In the genomic region with DNA sequence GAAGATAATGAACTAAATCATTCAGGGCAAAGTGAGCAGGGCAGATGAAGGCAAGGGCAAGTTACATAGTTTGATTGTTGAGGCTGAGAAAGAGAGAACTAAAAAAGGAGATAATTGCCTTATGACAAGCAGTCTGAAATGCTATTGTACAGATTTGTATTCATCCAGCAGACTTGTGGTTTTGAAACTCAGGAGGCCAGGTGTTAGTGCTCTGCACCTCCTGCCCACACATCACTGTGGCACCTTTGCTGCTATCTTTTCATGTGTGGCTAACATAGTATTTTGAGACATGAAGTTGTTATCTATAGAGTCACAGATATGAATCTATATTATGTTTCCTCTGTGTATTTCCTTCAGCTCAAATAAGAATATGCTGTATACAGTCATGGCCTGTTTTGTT, we compare ENCODE assay signal across 12 cellular contexts. TPM values are rescaled to one million over a fixed set of nuclear protein-coding genes. Genes with fewer than 3 reads are reported as not detected.
A peak's percentile ranks its signal among the peaks of the same experiment; 100 is the strongest.
DNase-seq lines count a peak whose midpoint lies in the region; ATAC-seq lines count a peak whose summit lies in the region.
"Had no signal": no experiment of that assay in that cellular context is flagged by ENCODE, and none has a peak within 500 bp of the region (broad histone marks: within the 10 kb centered on the region; RNA-seq: fewer than 3 reads in every experiment).

No MANE protein-coding gene starts in this region.

- peaks cover 5% of the 10 kb centered on the region for H3K9me3 Mint-ChIP-seq in activated CD4-positive, alpha-beta T cell treated with anti-CD3 and anti-CD28 coated beads for 36 hours (ENCODE audit: low read depth)

- no peaks in the 10 kb centered on the region for H3K27me3 Mint-ChIP-seq in activated CD4-positive, alpha-beta T cell treated with anti-CD3 and anti-CD28 coated beads for 36 hours
- H3K27me3 Mint-ChIP-seq: memory B cell had no signal

- CTCF ChIA-PET in activated CD4-positive, alpha-beta T cell treated with anti-CD3 and anti-CD28 coated beads for 36 hours (lab: Charles Lee) = no interaction called here

- no peak overlapping the region for H3K27ac Mint-ChIP-seq in activated CD4-positive, alpha-beta T cell treated with anti-CD3 and anti-CD28 coated beads for 36 hours
- H3K27ac Mint-ChIP-seq: memory B cell had no signal

- H3K36me3 Mint-ChIP-seq in activated CD4-positive, alpha-beta T cell treated with anti-CD3 and anti-CD28 coated beads for 36 hours (ENCODE audit: low read depth) = peaks cover 4% of the 10 kb centered on the region

- peak; percentile 38 for DNase-seq in activated CD4-positive, alpha-beta T cell treated with anti-CD3 and anti-CD28 coated beads for 36 hours
- no peak for DNase-seq in activated CD4-positive, alpha-beta T cell treated with anti-CD3 and anti-CD28 coated beads, Interleukin-2, amount 50 U/mL, for 4 hours
- DNase-seq in inferior parietal cortex (ENCODE audit: extremely low spot score) = peak; percentile 8
- DNase-seq in activated effector memory CD4-positive, alpha-beta T cell treated with anti-CD3 and anti-CD28 coated beads, Interleukin-2, amount 50 U/mL, for 16 hours = no peak
- DNase-seq in T-helper 9 cell = no peak
- DNase-seq in activated effector memory CD4-positive, alpha-beta T cell treated with Interleukin-2 at 50 U/mL for 16 hours = no peak
- DNase-seq: gastrocnemius medialis, NCI-H1436 treated with DMSO at 0.1 percent for 48 hours, right lobe of liver had no signal

- POLR2A ChIA-PET in activated CD4-positive, alpha-beta T cell treated with anti-CD3 and anti-CD28 coated beads for 36 hours (lab: Charles Lee) = no interaction called here

- no peak overlapping the region for H3K4me3 Mint-ChIP-seq in activated CD4-positive, alpha-beta T cell treated with anti-CD3 and anti-CD28 coated beads for 36 hours
- H3K4me3 Mint-ChIP-seq: memory B cell had no signal

- peaks cover 24% of the 10 kb centered on the region for H3K4me1 Mint-ChIP-seq in activated CD4-positive, alpha-beta T cell treated with anti-CD3 and anti-CD28 coated beads for 36 hours

- ATAC-seq in activated CD4-positive, alpha-beta T cell treated with anti-CD3 and anti-CD28 coated beads for 36 hours = peak; percentile 80
- ATAC-seq in GM21390 (IDR thresholded peaks at IDR 0.05; ENCODE audit: unreplicated experiment) = peak; percentile 82
- peak; percentile 92 for ATAC-seq in HG03442 (IDR thresholded peaks at IDR 0.05; ENCODE audit: unreplicated experiment)
- ATAC-seq: gastrocnemius medialis, right lobe of liver had no signal

- intact Hi-C loops in activated CD4-positive, alpha-beta T cell treated with anti-CD3 and anti-CD28 coated beads for 36 hours (cut with DNase I, micrococcal nuclease) = no loop called here

RNA-seq across cellular contexts. Expression of a gene that starts 24.3 kb away (rescaled TPM):
- total RNA-seq in activated CD4-positive, alpha-beta T cell treated with anti-CD3 and anti-CD28 coated beads for 36 hours = 10 to 100 TPM; 58.2 to 61.1 TPM

Comparison
In these comparisons a context has a peak if more than half of its experiments do, and no peak if none do; other contexts are left out.
1. DNase-seq: peak in activated CD4-positive, alpha-beta T cell treated with anti-CD3 and anti-CD28 coated beads for 36 hours (single experiment) and inferior parietal cortex (single experiment); none in activated CD4-positive, alpha-beta T cell treated with anti-CD3 and anti-CD28 coated beads, Interleukin-2, amount 50 U/mL, for 4 hours (0 of 2), activated effector memory CD4-positive, alpha-beta T cell treated with anti-CD3 and anti-CD28 coated beads, Interleukin-2, amount 50 U/mL, for 16 hours (single experiment), T-helper 9 cell (single experiment) and activated effector memory CD4-positive, alpha-beta T cell treated with Interleukin-2 at 50 U/mL for 16 hours (single experiment).
2. Peak in every context shown above with its lines, with median percentiles within 50 percentile points of each other: ATAC-seq.